Comparison of ENCODE assay signal across 10 cellular contexts in the genomic region with DNA sequence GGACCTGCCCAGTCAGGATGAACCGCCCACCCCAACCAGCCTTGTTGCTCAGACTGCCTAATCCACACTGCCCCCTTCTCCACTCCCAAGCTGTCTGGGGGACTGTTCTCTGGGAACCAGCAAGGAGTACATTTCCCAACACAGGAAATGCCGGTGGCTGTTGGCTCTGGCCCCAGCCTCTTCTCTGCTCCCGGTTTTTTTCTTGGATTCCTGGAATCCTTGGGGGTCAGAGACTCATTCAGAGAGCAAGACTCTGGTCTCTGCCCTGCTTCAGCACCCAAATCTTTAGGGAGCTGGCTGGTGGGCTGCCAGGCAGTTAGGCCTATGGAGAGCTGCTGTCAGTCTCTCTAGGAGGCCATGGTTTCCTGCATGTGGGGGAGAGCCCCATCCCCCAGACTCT. TPM values are rescaled to one million over a fixed set of nuclear protein-coding genes. Genes with fewer than 3 reads are reported as not detected.
A peak's percentile ranks its signal among the peaks of the same experiment; 100 is the strongest.
DNase-seq lines count a peak whose midpoint lies in the region; ATAC-seq and TF ChIP-seq lines count a peak whose summit lies in the region.
"Had no signal": no experiment of that assay in that cellular context is flagged by ENCODE, and none has a peak within 500 bp of the region (broad histone marks: within the 10 kb centered on the region; RNA-seq: fewer than 3 reads in every experiment).

No MANE protein-coding gene starts in this region.

- H3K4me3 ChIP-seq in body of pancreas (no peak overlapping the region), right cardiac atrium (ENCODE audit: low read length) (no peak overlapping the region), gastrocnemius medialis (no peak overlapping the region), vagina (no peak overlapping the region)

- H2AK5ac ChIP-seq in H9 (ENCODE audit: insufficient read length, low read length), result no peak overlapping the region

- no peak overlapping the region for H2AFZ ChIP-seq in H9 (ENCODE audit: low read length)

- H3K9me3 ChIP-seq in body of pancreas (no peaks in the 10 kb centered on the region), right cardiac atrium (ENCODE audit: control insufficient read depth, low read length) (no peaks in the 10 kb centered on the region), gastrocnemius medialis (no peaks in the 10 kb centered on the region), H9 (ENCODE audit: control insufficient read depth, low read depth, low read length) (no peaks in the 10 kb centered on the region), vagina (no peaks in the 10 kb centered on the region)

- H4K20me1 ChIP-seq in H9 (ENCODE audit: control insufficient read depth, insufficient read depth, insufficient read length), result no peaks in the 10 kb centered on the region

- H3K27me3 Mint-ChIP-seq in H9 (ENCODE audit: low read depth), result peaks cover 15% of the 10 kb centered on the region

- H3K4me1 ChIP-seq in body of pancreas (no peaks in the 10 kb centered on the region), right cardiac atrium (ENCODE audit: control insufficient read depth, insufficient read depth, low read length) (peaks cover 18% of the 10 kb centered on the region), gastrocnemius medialis (peaks cover 0 to 13% of the 10 kb centered on the region in 2 donors), H9 (ENCODE audit: insufficient read depth, low read length) (no peaks in the 10 kb centered on the region; the same call in 1 of the 2 replicates), vagina (peaks cover 10% of the 10 kb centered on the region)

- 40 to 57% methylated on average over 3 of the region's 3 CpGs for WGBS in body of pancreas, 2 donors
- WGBS in right cardiac atrium, result 30% methylated on average over 3 of the region's 3 CpGs
- no CpG with 5 or more reads among the region's 3 CpGs for WGBS in H9 (ENCODE audit: extremely low coverage, insufficient read length, low lambda C conversion rate)

- no peak overlapping the region for H3K4ac ChIP-seq in H9 (ENCODE audit: low read depth, low read length)

- H3K36me3 Mint-ChIP-seq in H9 (ENCODE audit: insufficient read depth in 1 of 3, low read depth in 3 of 3), result no peaks in the 10 kb centered on the region

- H3K79me2 ChIP-seq in H9 (ENCODE audit: insufficient read depth, low read length), result no peaks in the 10 kb centered on the region

- no peak overlapping the region for H3K4me2 ChIP-seq in H9 (ENCODE audit: insufficient read depth, insufficient read length, low read length)

- no peak overlapping the region for H3K56ac ChIP-seq in H9 (ENCODE audit: insufficient read length, low read depth, low read length)

- H2BK5ac ChIP-seq in H9 (ENCODE audit: insufficient read length, low read length), result no peak overlapping the region

- H4K8ac ChIP-seq in H9 (replicated peaks; ENCODE audit: insufficient read length, low read depth, low read length), result no peak overlapping the region

- no peaks in the 10 kb centered on the region for H3K79me1 ChIP-seq in H9 (ENCODE audit: insufficient read depth, low read depth, low read length, poor library complexity, severe bottlenecking)

- no peak overlapping the region for H2BK20ac ChIP-seq in H9 (ENCODE audit: low read depth, low read length, poor library complexity, severe bottlenecking)

- H3K27ac Mint-ChIP-seq in H9, result peak overlapping the region in 1 of 3 experiments; percentile 70; a peak in 1 of 7 replicates

- no peak overlapping the region for H3T11ph ChIP-seq in H9 (ENCODE audit: low read length)

- H2BK120ac ChIP-seq in H9 (ENCODE audit: low read depth, low read length, poor library complexity, severe bottlenecking), result no peak overlapping the region

- ATAC-seq in body of pancreas, result peak; percentile 48
- ATAC-seq in right cardiac atrium, result peak; percentile 82
- peak in 1 of 2 donors; percentile 51 for ATAC-seq in gastrocnemius medialis

- H4K5ac ChIP-seq in H9 (ENCODE audit: insufficient read length, low read depth, low read length), result no peak overlapping the region

- H3K18ac ChIP-seq in H9 (ENCODE audit: insufficient read length, low read depth, low read length), result no peak overlapping the region

- no peaks in the 10 kb centered on the region for H3K9me3 Mint-ChIP-seq in H9

- no peak overlapping the region for H3K9ac ChIP-seq in H9 (ENCODE audit: extremely low read depth, insufficient read length, low read length)

- H3K36me3 ChIP-seq in body of pancreas (replicated peaks in 1 of 2; ENCODE audit: insufficient read depth in 1 of 2, low read depth in 2 of 2) (no peaks in the 10 kb centered on the region), gastrocnemius medialis (no peaks in the 10 kb centered on the region), vagina (no peaks in the 10 kb centered on the region)

- H3K23ac ChIP-seq in H9 (ENCODE audit: insufficient read length, low read depth, low read length), result no peak overlapping the region

- no peak overlapping the region for H3K4me3 Mint-ChIP-seq in H9

- DNase-seq in ELR (ENCODE audit: low read depth), result peak; percentile 87
- DNase-seq in body of pancreas, result peak in 3 of 4 donors; percentile 31 to 38 (median 36)
- DNase-seq in right cardiac atrium, result peak; percentile 76 to 90 (median 84)
- DNase-seq in gastrocnemius medialis, result peak in 1 of 2 donors; percentile 33
- DNase-seq in H9, result no peak
- no peak for DNase-seq in vagina (ENCODE audit: extremely low spot score in 2 of 2)
- no peak for DNase-seq in NCI-H524 treated with DMSO at 0.1 percent for 48 hours (lab: John Stamatoyannopoulos, UW)
- DNase-seq in superior temporal gyrus (ENCODE audit: extremely low spot score), result no peak
- DNase-seq: NCI-H187, T-helper 1 cell had no signal

- TF ChIP-seq CTCF in body of pancreas (IDR thresholded peaks at IDR 0.05) (no peak), gastrocnemius medialis (IDR thresholded peaks at IDR 0.05 in 4 of 5, conservative IDR thresholded peaks at IDR 0.05 in 1 of 5) (no peak), H9 (conservative IDR thresholded peaks at IDR 0.05) (no peak), vagina (IDR thresholded peaks at IDR 0.05) (no peak)

- H4K91ac ChIP-seq in H9 (ENCODE audit: insufficient read length, low read depth, low read length), result no peak overlapping the region

- no peak for TF ChIP-seq POLR2A in body of pancreas (IDR thresholded peaks at IDR 0.05)
- TF ChIP-seq POLR2A in gastrocnemius medialis (IDR thresholded peaks at IDR 0.05), result no peak
- TF ChIP-seq POLR2A in vagina (IDR thresholded peaks at IDR 0.05), result no peak

- intact Hi-C loops in body of pancreas (cut with DNase I) (loop anchor here (10.0 kb wide), 1 partner anchor 480 kb away; no protein-coding TSS in a partner anchor), right cardiac atrium (cut with DNase I) (loop anchor here in 1 of 4 donors (10.0 kb wide), 1 partner anchor 480 kb away; no protein-coding TSS in a partner anchor), gastrocnemius medialis (cut with DNase I; ENCODE audit: low total_unique reads) (no loop called here), vagina (cut with DNase I) (no loop called here)

- no peak overlapping the region for H2BK15ac ChIP-seq in H9 (ENCODE audit: low read depth, low read length)

- in situ Hi-C loops in gastrocnemius medialis (cut with MboI; ENCODE audit: low sequenced_read_pairs in 4 of 4), result loop anchor here in 2 of 4 donors (10.0 kb wide), 2 partner anchors 170 to 490 kb away; a partner anchor contains a TSS

- H3K4me1 Mint-ChIP-seq in H9, result peaks cover 18 to 32% of the 10 kb centered on the region in 2 experiments

- no peaks in the 10 kb centered on the region for H3K23me2 ChIP-seq in H9 (ENCODE audit: insufficient read length, low read depth, low read length, poor library complexity, severe bottlenecking)

- peak overlapping the region in 2 of 4 donors; percentile 8 to 38 for H3K27ac ChIP-seq in body of pancreas
- H3K27ac ChIP-seq in right cardiac atrium (ENCODE audit: low read length), result peak overlapping the region; percentile 73
- H3K27ac ChIP-seq in gastrocnemius medialis, result peak overlapping the region; percentile 27 to 65 (median 51)
- H3K27ac ChIP-seq in H9 (ENCODE audit: insufficient read length, low read depth, low read length), result no peak overlapping the region
- H3K27ac ChIP-seq in vagina, result no peak overlapping the region

- no peak overlapping the region for H3K14ac ChIP-seq in H9 (ENCODE audit: insufficient read depth, low read length)

- H2BK12ac ChIP-seq in H9 (ENCODE audit: insufficient read length, low read depth, low read length), result no peak overlapping the region

- no peaks in the 10 kb centered on the region for H3K27me3 ChIP-seq in body of pancreas
- no peaks in the 10 kb centered on the region for H3K27me3 ChIP-seq in right cardiac atrium (ENCODE audit: control insufficient read depth, insufficient read depth)
- no peaks in the 10 kb centered on the region for H3K27me3 ChIP-seq in gastrocnemius medialis
- H3K27me3 ChIP-seq in H9 (ENCODE audit: insufficient read depth, low read length), result no peaks in the 10 kb centered on the region
- H3K27me3 ChIP-seq in vagina, result no peaks in the 10 kb centered on the region

RNA-seq across cellular contexts. Expression of a gene that starts 10.8 kb away (rescaled TPM):
- 10 to 100 TPM; 21.3 to 39.6 TPM for total RNA-seq in body of pancreas
- total RNA-seq in right cardiac atrium, result 10 to 100 TPM; 11.5 to 26.5 (median 23.5) TPM
- polyA plus RNA-seq in right cardiac atrium, result 8.5 TPM
- 10 to 100 TPM in 3 of 4 donors, 1 to 10 TPM in 1; 7.9 to 16.1 (median 11.1) TPM for total RNA-seq in gastrocnemius medialis
- 20.7 and 31.2 TPM in 2 replicates for total RNA-seq in H9 (2021)
- 15.7 TPM for total RNA-seq in vagina

RNA-seq across cellular contexts. Expression of a gene that starts 37.0 kb away (rescaled TPM):
- total RNA-seq in body of pancreas (not detected), right cardiac atrium (under 1 TPM in 3 of 4 donors, not detected in 1; 0.06 to 0.23 (median 0.08) TPM), gastrocnemius medialis (not detected), H9 (2021) (not detected in 2 replicates), vagina (0.25 TPM)
- polyA plus RNA-seq in right cardiac atrium, result 0.02 TPM

Comparison
In these comparisons a context has a peak if more than half of its experiments do, and no peak if none do; other contexts are left out.
1. DNase-seq: peak in ELR (single experiment), body of pancreas (3 of 4) and right cardiac atrium (3 of 3); none in H9 (single experiment), vagina (0 of 2), NCI-H524 treated with DMSO at 0.1 percent for 48 hours (single experiment) and superior temporal gyrus (single experiment).
2. H3K27ac ChIP-seq: peak in right cardiac atrium (single experiment) and gastrocnemius medialis (4 of 4); none in H9 (single experiment) and vagina (single experiment).